1 cellular context compared by ENCODE assay signal in genomic region chr10:32054087-32054486, GRCh38.
TF ChIP-seq lines count a peak whose summit lies in the region.

No MANE protein-coding gene starts in this region.

TF ChIP-seq in H1, 55 proteins besides CTCF, POLR2A, EP300 and RAD21 (continued from another document):
- TF ChIP-seq CHD7 (IDR thresholded peaks at IDR 0.05; ENCODE audit: insufficient replicate concordance, low read length) = no peak
